Comparison of ENCODE assay signal across 9 cellular contexts in genomic region chr1:21539933-21540332, GRCh38. TPM values are rescaled to one million over a fixed set of nuclear protein-coding genes. Genes with fewer than 3 reads are reported as not detected.
DNase-seq lines count a peak whose midpoint lies in the region; ATAC-seq, FAIRE-seq and TF ChIP-seq lines count a peak whose summit lies in the region.
"Had no signal": no experiment of that assay in that cellular context is flagged by ENCODE, and none has a peak within 500 bp of the region (broad histone marks: within the 10 kb centered on the region; RNA-seq: fewer than 3 reads in every experiment).

No MANE protein-coding gene starts in this region.

- H2AFZ ChIP-seq in H1 (ENCODE audit: low read length), result no peak overlapping the region
- no peak overlapping the region for H2AFZ ChIP-seq in osteoblast (ENCODE audit: low read length)

- POLR2A ChIA-PET in H1 (lab: Charles Lee; ENCODE audit: partially characterized antibody), result interaction anchor here (0.6 kb wide), 1 partner anchor 44 kb away, joined by 3 read pairs; no protein-coding TSS in a partner anchor

- DNase-seq in NCI-H446 (lab: John Stamatoyannopoulos, UW), result peak; percentile 14 to 44
- DNase-seq in H1 (ENCODE audit: low read depth in 1 of 2, low spot score in 2 of 2), result peak in 1 of 2 experiments; percentile 87
- DNase-seq in osteoblast (ENCODE audit: insufficient read length, low spot score, missing footprints), result no peak
- no peak for DNase-seq in HTR-8/SVneo (ENCODE audit: insufficient read length, low spot score)
- DNase-seq: aorta, kidney glomerular epithelial cell had no signal

- no peak overlapping the region for H3K4ac ChIP-seq in H1 (replicated peaks; ENCODE audit: insufficient read length, low read depth, low read length)

- no peak overlapping the region for H3K9ac ChIP-seq in H1 (replicated peaks in 1 of 4; ENCODE audit: extremely low read depth in 1 of 4, low read depth in 3 of 4, low read length in 3 of 4)

- H3K4me1 ChIP-seq in H1 (replicated peaks in 1 of 4; ENCODE audit: control insufficient read depth in 3 of 4, insufficient read depth in 4 of 4, low read length in 3 of 4) (peaks cover 10 to 24% (median 16%) of the 10 kb centered on the region in 4 experiments), osteoblast (ENCODE audit: insufficient read depth, low read length) (peaks cover 19% of the 10 kb centered on the region)

- peak overlapping the region in 1 of 2 experiments; percentile 10; a peak in 1 of 4 replicates for H3K4me2 ChIP-seq in H1 (ENCODE audit: insufficient read depth in 1 of 2, low read depth in 2 of 2, low read length in 2 of 2)
- no peak overlapping the region for H3K4me2 ChIP-seq in osteoblast (ENCODE audit: insufficient read depth, low read length)

- H4K5ac ChIP-seq in H1 (ENCODE audit: insufficient read length, low read depth, low read length), result no peak overlapping the region

- no peak overlapping the region for H3K23ac ChIP-seq in H1 (ENCODE audit: insufficient read length)

- peak; percentile 30 for TF ChIP-seq CTCF in GM12873 (IDR thresholded peaks at IDR 0.05; ENCODE audit: insufficient read depth, low read depth, low read length, missing control alignments)
- peak; percentile 62 to 87 (median 79) for TF ChIP-seq CTCF in H1 (IDR thresholded peaks at IDR 0.05; ENCODE audit: control extremely low read depth in 1 of 3, insufficient read depth in 1 of 3, low read depth in 1 of 3, low read length in 3 of 3)
- peak; percentile 23 for TF ChIP-seq CTCF in osteoblast (IDR thresholded peaks at IDR 0.05; ENCODE audit: extremely low read depth, low read depth, low read length)

- peak; percentile 20 to 55; a peak in 3 of 4 replicates for TF ChIP-seq RAD21 in H1 (IDR thresholded peaks at IDR 0.05 in 1 of 2, conservative IDR thresholded peaks at IDR 0.05 in 1 of 2; ENCODE audit: low read depth in 2 of 2, low read length in 2 of 2)

- 62% methylated on average over 13 of the region's 13 CpGs; no CpG with 5 or more reads in 1 of the 2 experiments for WGBS in H1 (ENCODE audit: extremely low coverage in 1 of 2, insufficient coverage in 1 of 2, insufficient read length in 1 of 2, insufficient replicate concordance in 2 of 2, low coverage in 1 of 2, low lambda C conversion rate in 2 of 2, missing lambda C conversion rate in 1 of 2), 2 experiments

- no peak overlapping the region for H3K14ac ChIP-seq in H1 (ENCODE audit: insufficient read length)

- CTCF ChIA-PET in H1 (lab: Charles Lee; ENCODE audit: partially characterized antibody), result interaction anchor here (0.7 to 13.3 kb wide), 10 partner anchors 11 to 203 kb away, joined by 3 to 372 read pairs (median 7); partner anchors contain the start of gene ALPL

- H2BK20ac ChIP-seq in H1 (ENCODE audit: low read length), result no peak overlapping the region

- no peak for TF ChIP-seq POLR2A in H1 (IDR thresholded peaks at IDR 0.05; ENCODE audit: control extremely low read depth in 1 of 2, low read depth in 2 of 2, low read length in 2 of 2)

- H2BK5ac ChIP-seq in H1 (ENCODE audit: low read depth, low read length), result no peak overlapping the region

- FAIRE-seq in H1 (lab: Jason Lieb, UNC) (no peak), HTR-8/SVneo (lab: Jason Lieb, UNC) (no peak)

- H2BK120ac ChIP-seq in H1 (replicated peaks; ENCODE audit: low read depth, low read length), result no peak overlapping the region

- H3K23me2 ChIP-seq in H1 (ENCODE audit: low read depth, low read length), result no peaks in the 10 kb centered on the region

- H3K79me2 ChIP-seq in H1 (ENCODE audit: control insufficient read depth in 1 of 2, insufficient read depth in 2 of 2, low read length in 2 of 2) (peaks cover 5 to 67% of the 10 kb centered on the region in 2 experiments; a peak in 3 of 4 replicates), osteoblast (ENCODE audit: insufficient read depth, low read length) (no peaks in the 10 kb centered on the region)

- H3K56ac ChIP-seq in H1 (replicated peaks; ENCODE audit: insufficient read length, low read depth, low read length), result no peak overlapping the region

- H2BK15ac ChIP-seq in H1 (ENCODE audit: low read length), result no peak overlapping the region

- peaks cover 19% of the 10 kb centered on the region for H3K79me1 ChIP-seq in H1 (ENCODE audit: low read depth, low read length)

- H3K9me3 ChIP-seq in H1 (ENCODE audit: insufficient read depth in 2 of 2, low read depth in 1 of 2, low read length in 1 of 2) (no peaks in the 10 kb centered on the region), osteoblast (ENCODE audit: low read depth, low read length) (no peaks in the 10 kb centered on the region)

- H3K27ac ChIP-seq in H1 (ENCODE audit: low read depth, low read length) (no peak overlapping the region), osteoblast (ENCODE audit: low read depth, low read length) (no peak overlapping the region)

- H3K4me3 ChIP-seq in H1 (ENCODE audit: extremely low read depth in 1 of 4, insufficient read depth in 2 of 4, low read depth in 3 of 4, low read length in 4 of 4) (no peak overlapping the region), osteoblast (ENCODE audit: insufficient read depth, low read length) (no peak overlapping the region)

- 0 out of 2 replicates have a peak overlapping the region, but pooled peaks have one; percentile 18 for H2BK12ac ChIP-seq in H1 (ENCODE audit: low read depth, low read length)

- H4K20me1 ChIP-seq in H1 (replicated peaks in 1 of 2; ENCODE audit: control insufficient read depth in 1 of 2, insufficient read depth in 2 of 2, low read length in 2 of 2), result peaks cover 8 to 28% of the 10 kb centered on the region in 2 experiments
- peaks cover 5% of the 10 kb centered on the region for H4K20me1 ChIP-seq in osteoblast (ENCODE audit: insufficient read depth, low read length)

- H4K91ac ChIP-seq in H1 (replicated peaks; ENCODE audit: insufficient read length, low read length), result no peak overlapping the region

- no peaks in the 10 kb centered on the region for H3K36me3 ChIP-seq in H1 (ENCODE audit: control insufficient read depth in 2 of 4, insufficient read depth in 4 of 4, low read length in 3 of 4)
- H3K36me3 ChIP-seq in osteoblast (ENCODE audit: insufficient read depth, low read length), result no peaks in the 10 kb centered on the region

- 0 out of 2 replicates have a peak overlapping the region, but pooled peaks have one; percentile 11 for H4K8ac ChIP-seq in H1 (ENCODE audit: extremely low read depth, insufficient read depth, low read length)

- H3K27me3 ChIP-seq in H1 (replicated peaks in 1 of 4; ENCODE audit: control insufficient read depth in 3 of 4, extremely low read depth in 1 of 4, insufficient read depth in 3 of 4, low read length in 3 of 4) (no peaks in the 10 kb centered on the region), osteoblast (ENCODE audit: insufficient read depth, low read length) (peaks cover 15% of the 10 kb centered on the region)

- H2AK5ac ChIP-seq in H1 (ENCODE audit: low read depth, low read length), result no peak overlapping the region

- H3K18ac ChIP-seq in H1 (ENCODE audit: extremely low read depth, low read length), result peak overlapping the region; percentile 17; the same call in 1 of the 2 replicates

- ATAC-seq in GM18511 (IDR thresholded peaks at IDR 0.05; ENCODE audit: unreplicated experiment), result no peak
- no peak for ATAC-seq in HG02610 (IDR thresholded peaks at IDR 0.05; ENCODE audit: unreplicated experiment)

- no peak for TF ChIP-seq EP300 in H1 (IDR thresholded peaks at IDR 0.05; ENCODE audit: borderline replicate concordance in 1 of 2, low read depth in 2 of 2, low read length in 2 of 2)

TF ChIP-seq in H1, 55 proteins besides CTCF, POLR2A, EP300 and RAD21:
- no peak for TF ChIP-seq GTF2F1 (IDR thresholded peaks at IDR 0.05; ENCODE audit: borderline replicate concordance, low read depth, low read length)
- peak; percentile 86 for TF ChIP-seq YY1 (IDR thresholded peaks at IDR 0.05; ENCODE audit: low read depth, low read length)

RNA-seq across cellular contexts. Expression of gene ALPL, which starts 30.7 kb away (rescaled TPM):
- total RNA-seq in H1 (2021; fragmentation: NEBNext Ultra II Directional; extraction: Animal tissue kit (Norgen Biotek cat#: 25700)), result 175 and 178 TPM in 2 replicates
- 362 and 487 TPM in 2 replicates for polyA plus RNA-seq in H1 (2011; rRNA removed)
- polyA plus RNA-seq in H1 (2011; cell fraction: cytosol; rRNA removed), result 189 TPM
- 238 TPM for polyA plus RNA-seq in H1 (2011; cell fraction: nucleus; rRNA removed)
- 179 to 258 TPM (median 246 TPM) in 4 replicates for polyA plus RNA-seq in H1 (2012, experiment 1 of 2)
- 250 TPM for polyA plus RNA-seq in H1 (2012, experiment 2 of 2)
- polyA plus RNA-seq in H1 (2013, experiment 1 of 2), result 256 TPM
- 256 TPM for polyA plus RNA-seq in H1 (2013, experiment 2 of 2)
- polyA minus RNA-seq in H1 (2011; rRNA and poly(A)+ RNA removed), result 155 and 168 TPM in 2 replicates
- polyA minus RNA-seq in H1 (2011; cell fraction: cytosol; rRNA and poly(A)+ RNA removed), result 169 TPM
- 75.5 TPM for polyA minus RNA-seq in H1 (2011; cell fraction: nucleus; rRNA and poly(A)+ RNA removed)
- 7.1 and 8.0 TPM in 2 replicates for total RNA-seq in osteoblast

Comparison
In these comparisons a context has a peak if more than half of its experiments do, and no peak if none do; other contexts are left out.
1. CTCF ChIP-seq: peak in every context shown above with its lines; median percentile 79 in H1; 30 in GM12873; 23 in osteoblast.
2. DNase-seq: peak in NCI-H446 (2 of 2); none in osteoblast (single experiment) and HTR-8/SVneo (single experiment).
3. RNA of gene ALPL, which starts 30.7 kb away (total RNA-seq): 175 to 178 TPM in H1; 7.1 to 8.0 TPM in osteoblast; every median in the first group is over 10 times any median in the second.